7 cellular contexts compared by ENCODE assay signal in the genomic region with DNA sequence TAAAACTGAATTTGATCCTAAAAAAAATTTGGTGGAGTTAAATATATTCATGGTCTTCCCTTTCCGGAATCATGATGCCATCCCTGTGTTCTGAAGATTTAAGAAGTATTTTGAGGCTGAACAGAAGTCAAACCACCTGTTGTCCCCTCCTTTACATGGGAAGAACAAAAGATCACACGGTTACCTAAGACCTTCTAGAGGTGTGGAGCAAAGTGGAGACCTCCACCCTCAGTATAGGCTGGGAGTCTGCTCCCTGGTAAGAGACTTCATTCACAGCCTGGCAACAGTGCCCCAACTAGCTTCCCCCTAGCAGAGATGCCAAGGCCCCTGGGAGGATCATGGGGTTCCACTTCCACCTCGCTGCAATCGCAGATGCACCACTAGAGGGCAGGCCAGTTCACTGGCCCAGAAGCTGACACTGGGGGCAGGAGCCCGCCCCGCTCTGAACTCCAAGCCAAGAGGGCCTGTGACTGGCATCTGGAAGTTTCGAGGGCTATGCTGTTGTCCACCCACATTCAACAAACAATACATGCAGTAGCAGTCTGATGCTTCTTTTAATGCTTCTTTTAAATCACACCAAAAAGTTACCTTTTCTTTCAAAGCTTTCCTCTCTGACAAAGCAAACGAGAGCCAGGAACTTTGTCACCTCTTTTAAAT. TPM values are rescaled to one million over a fixed set of nuclear protein-coding genes. Genes with fewer than 3 reads are reported as not detected.
DNase-seq lines count a peak whose midpoint lies in the region; ATAC-seq and TF ChIP-seq lines count a peak whose summit lies in the region.

No MANE protein-coding gene starts in this region.

- DNase-seq in GM13977 (ENCODE audit: low spot score) (peak; percentile 58), NB4 (ENCODE audit: low read depth) (peak; percentile 78), T-helper 22 cell (ENCODE audit: low read depth) (peak; percentile 40), hepatocyte (ENCODE audit: low spot score) (peak; percentile 81), spleen (peak; percentile 94)

- no peak for TF ChIP-seq POLR2A in NB4 (IDR thresholded peaks at IDR 0.05; ENCODE audit: extremely low read depth, insufficient read length)
- no peak for TF ChIP-seq POLR2A in spleen (IDR thresholded peaks at IDR 0.05)

- no peaks in the 10 kb centered on the region for H3K9me3 ChIP-seq in hepatocyte (ENCODE audit: low read depth)
- no peaks in the 10 kb centered on the region for H3K9me3 ChIP-seq in spleen

- H2AFZ ChIP-seq in hepatocyte = no peak overlapping the region

- H3K4me1 ChIP-seq in hepatocyte (ENCODE audit: insufficient read depth) (peaks cover 4% of the 10 kb centered on the region), spleen (peaks cover 6 to 44% (median 29%) of the 10 kb centered on the region in 6 donors)

- ATAC-seq in HG02610 (IDR thresholded peaks at IDR 0.05; ENCODE audit: unreplicated experiment) = peak; percentile 69

- H3K27ac ChIP-seq in angular gyrus (ENCODE audit: low read depth, low read length) (peak overlapping the region; percentile 85), hepatocyte (no peak overlapping the region), spleen (peak overlapping the region in 5 of 8 donors; percentile 4 to 47 (median 31))

- peak overlapping the region; percentile 32 for H3K4me2 ChIP-seq in hepatocyte

- H4K20me1 ChIP-seq in hepatocyte (ENCODE audit: insufficient read depth, poor library complexity, severe bottlenecking) = no peaks in the 10 kb centered on the region

- 42% methylated on average over 8 of the region's 8 CpGs for WGBS in hepatocyte (ENCODE audit: low lambda C conversion rate, missing lambda C conversion rate)
- WGBS in spleen, 5 donors = 28 to 34% (median 32%) methylated on average over 8 of the region's 8 CpGs

- H3K79me2 ChIP-seq in hepatocyte = no peaks in the 10 kb centered on the region

- in situ Hi-C loops in GM13977 (cut with MboI; ENCODE audit: low pct_unique_long_range_greater_than_20kb, low sequenced_read_pairs, unreplicated experiment) = no loop called here

- TF ChIP-seq CTCF in GM13977 (IDR thresholded peaks at IDR 0.05; ENCODE audit: extremely low read depth, insufficient read depth, missing control alignments) = peak; percentile 98
- peak; percentile 98 for TF ChIP-seq CTCF in NB4 (IDR thresholded peaks at IDR 0.05; ENCODE audit: low read depth, low read length)
- peak; percentile 86 for TF ChIP-seq CTCF in hepatocyte (IDR thresholded peaks at IDR 0.05; ENCODE audit: poor library complexity)
- TF ChIP-seq CTCF in spleen (IDR thresholded peaks at IDR 0.05 in 8 of 11, conservative IDR thresholded peaks at IDR 0.05 in 3 of 11) = peak; percentile 74 to 96 (median 89)

- no peaks in the 10 kb centered on the region for H3K36me3 ChIP-seq in hepatocyte (replicated peaks; ENCODE audit: insufficient read depth, low read depth)
- no peaks in the 10 kb centered on the region for H3K36me3 ChIP-seq in spleen

- no peaks in the 10 kb centered on the region for H3K9me2 ChIP-seq in hepatocyte (replicated peaks; ENCODE audit: insufficient read depth)

- intact Hi-C loops in spleen (cut with DNase I; ENCODE audit: low total_unique reads) = no loop called here

- H3K4me3 ChIP-seq in NB4 (ENCODE audit: low read depth, low read length) = no peak overlapping the region
- no peak overlapping the region for H3K4me3 ChIP-seq in hepatocyte
- H3K4me3 ChIP-seq in spleen = no peak overlapping the region

- H3K27me3 ChIP-seq in hepatocyte = no peaks in the 10 kb centered on the region
- H3K27me3 ChIP-seq in spleen (replicated peaks in 1 of 7) = no peaks in the 10 kb centered on the region

RNA-seq across cellular contexts. Expression of a gene that starts 19.5 kb away (rescaled TPM):
- total RNA-seq in hepatocyte (64.1 and 68.1 TPM in 2 replicates), spleen (100 to 1,000 TPM in 1 of 7 donors, 10 to 100 TPM in 6; 69.7 to 115 (median 72.9) TPM)
- polyA plus RNA-seq in hepatocyte (37.3 and 44.7 TPM in 2 replicates), spleen (10 to 100 TPM; 48.3 to 62.3 (median 49.2) TPM)

RNA-seq across cellular contexts. Expression of a gene that starts 40.1 kb away (rescaled TPM):
- 22.5 and 28.1 TPM in 2 replicates for total RNA-seq in hepatocyte
- 9.4 and 11.8 TPM in 2 replicates for polyA plus RNA-seq in hepatocyte
- 10 to 100 TPM; 11.0 to 26.5 (median 18.5) TPM for total RNA-seq in spleen
- polyA plus RNA-seq in spleen = 1 to 10 TPM; 3.1 to 7.9 (median 4.6) TPM

RNA-seq across cellular contexts. Expression of a gene that starts 56.9 kb away (rescaled TPM):
- total RNA-seq in hepatocyte = 0.32 and 0.87 TPM in 2 replicates
- polyA plus RNA-seq in hepatocyte = 0.68 and 0.94 TPM in 2 replicates
- 10 to 100 TPM in 1 of 7 donors, 1 to 10 TPM in 6; 1.7 to 13.0 (median 4.9) TPM for total RNA-seq in spleen
- under 1 TPM; 0.32 to 0.48 (median 0.33) TPM for polyA plus RNA-seq in spleen

Comparison
In these comparisons a context has a peak if more than half of its experiments do, and no peak if none do; other contexts are left out.
1. DNase-seq: peak in every context shown above with its lines; median percentile 94 in spleen; 81 in hepatocyte; 78 in NB4; 58 in GM13977; 40 in T-helper 22 cell.